In the genomic region with DNA sequence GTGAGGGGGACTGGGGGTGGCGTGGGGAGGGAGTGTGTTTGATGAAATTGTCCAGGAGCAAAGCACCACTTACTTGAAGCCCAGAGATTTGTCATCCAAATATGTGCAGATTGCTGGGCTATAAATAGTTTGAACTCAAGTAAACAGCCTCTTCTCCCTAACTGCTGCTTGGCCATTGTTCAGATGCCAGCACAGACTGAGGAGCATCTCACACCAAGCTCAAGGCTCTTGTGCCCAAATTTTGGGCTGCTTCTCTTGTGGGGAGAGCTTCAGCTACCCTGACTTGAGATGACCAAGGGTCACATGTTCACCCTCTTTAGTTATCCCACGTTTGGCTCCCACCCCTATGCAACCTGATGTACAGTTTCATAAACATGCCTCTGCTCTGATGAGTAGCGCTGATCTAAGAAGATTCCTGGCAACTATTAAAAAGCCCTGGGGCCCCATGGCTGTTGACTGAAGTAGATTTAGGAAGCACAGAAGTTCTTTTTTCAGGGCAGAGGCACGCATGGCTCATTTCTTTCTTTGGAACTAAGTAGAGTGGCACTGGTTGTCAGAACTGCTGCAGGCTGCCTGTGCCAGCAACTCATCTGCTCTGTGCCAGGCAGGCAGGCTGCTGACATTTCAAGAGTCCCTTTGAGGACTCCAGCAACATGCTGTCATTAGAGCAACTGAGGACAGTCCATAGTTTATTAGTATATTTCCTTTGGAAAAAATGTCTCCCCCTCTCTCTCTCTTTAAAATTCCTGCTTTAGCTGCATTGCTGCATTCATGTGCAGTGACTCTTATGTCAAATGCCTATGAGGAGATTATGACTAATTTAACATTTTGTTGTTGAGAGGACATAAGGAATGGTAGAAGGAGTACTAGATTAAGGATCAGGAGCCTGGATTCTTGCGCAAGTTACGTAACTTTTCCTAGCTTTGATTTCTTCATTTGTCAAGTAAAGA, we compare ENCODE assay signal across 8 cellular contexts. TPM values are rescaled to one million over a fixed set of nuclear protein-coding genes. Genes with fewer than 3 reads are reported as not detected.
DNase-seq lines count a peak whose midpoint lies in the region; ATAC-seq, FAIRE-seq and TF ChIP-seq lines count a peak whose summit lies in the region.

No MANE protein-coding gene starts in this region.

- H3K4me1 ChIP-seq in RWPE2 (ENCODE audit: insufficient read depth, poor library complexity, severe bottlenecking): peaks cover 30% of the 10 kb centered on the region
- H3K4me1 ChIP-seq in pancreas: peaks cover 0 to 6% (median 0%) of the 10 kb centered on the region in 3 donors

- intact Hi-C loops in pancreas (cut with DNase I): no loop called here

- H3K36me3 ChIP-seq in RWPE2 (ENCODE audit: low read depth): no peaks in the 10 kb centered on the region
- no peaks in the 10 kb centered on the region for H3K36me3 ChIP-seq in pancreas

- H3K4me3 ChIP-seq in RWPE2 (ENCODE audit: severe bottlenecking) (no peak overlapping the region), fibroblast of villous mesenchyme (ENCODE audit: low read depth, low read length) (no peak overlapping the region), pancreas (no peak overlapping the region)

- no peaks in the 10 kb centered on the region for H3K9me3 ChIP-seq in RWPE2 (ENCODE audit: severe bottlenecking)
- no peaks in the 10 kb centered on the region for H3K9me3 ChIP-seq in pancreas

- no peak for FAIRE-seq in pancreas (lab: Jason Lieb, UNC)

- H3K27ac ChIP-seq in RWPE2 (ENCODE audit: poor library complexity, severe bottlenecking) (peak overlapping the region; percentile 85), pancreas (peak overlapping the region in 2 of 4 donors; percentile 31 to 39)

- ATAC-seq in RWPE2 (ENCODE audit: low read depth): peak; percentile 88
- ATAC-seq in pancreas: peak in 3 of 4 donors; percentile 24 to 45 (median 26)
- ATAC-seq in HG03457 (IDR thresholded peaks at IDR 0.05; ENCODE audit: unreplicated experiment): no peak
- no peak for ATAC-seq in GM18909 (IDR thresholded peaks at IDR 0.05; ENCODE audit: poor library complexity, unreplicated experiment)

- WGBS in pancreas, 2 donors: 63 to 65% methylated on average over 6 of the region's 6 CpGs

- no peaks in the 10 kb centered on the region for H3K27me3 ChIP-seq in RWPE2 (ENCODE audit: insufficient read depth, poor library complexity, severe bottlenecking)
- no peaks in the 10 kb centered on the region for H3K27me3 ChIP-seq in pancreas

- TF ChIP-seq CTCF in RWPE2 (IDR thresholded peaks at IDR 0.05; ENCODE audit: poor library complexity, severe bottlenecking) (peak; percentile 14), fibroblast of villous mesenchyme (IDR thresholded peaks at IDR 0.05; ENCODE audit: insufficient read depth, low read depth, low read length) (no peak), pancreas (IDR thresholded peaks at IDR 0.05) (no peak)

- peak in 11 of 14 donors; percentile 38 to 91 (median 59) for DNase-seq in C1 segment of cervical spinal cord (lab: John Stamatoyannopoulos, UW)
- DNase-seq in RWPE2 (ENCODE audit: low spot score): peak; percentile 89
- DNase-seq in fibroblast of villous mesenchyme (ENCODE audit: low read depth): peak; percentile 90
- DNase-seq in pancreas: no peak
- DNase-seq in NCI-H2107 (lab: John Stamatoyannopoulos, UW): no peak
- no peak for DNase-seq in NCI-H510A (lab: John Stamatoyannopoulos, UW)

RNA-seq across cellular contexts. Expression of a gene that starts 9.6 kb away (rescaled TPM):
- total RNA-seq in fibroblast of villous mesenchyme (160 and 220 TPM in 2 replicates), pancreas (10 to 100 TPM; 10.6 to 15.8 (median 12.6) TPM)
- polyA plus RNA-seq in pancreas: 10 to 100 TPM; 20.3 to 40.2 TPM

RNA-seq across cellular contexts. Expression of a gene that starts 51.0 kb away (rescaled TPM):
- total RNA-seq in fibroblast of villous mesenchyme (90.5 and 136 TPM in 2 replicates), pancreas (10 to 100 TPM; 29.4 to 52.1 (median 39.1) TPM)
- polyA plus RNA-seq in pancreas: 10 to 100 TPM; 14.5 to 26.5 TPM

Comparison
In these comparisons a context has a peak if more than half of its experiments do, and no peak if none do; other contexts are left out.
1. DNase-seq: peak in C1 segment of cervical spinal cord (11 of 14), RWPE2 (single experiment) and fibroblast of villous mesenchyme (single experiment); none in pancreas (0 of 6), NCI-H2107 (single experiment) and NCI-H510A (single experiment).
2. ATAC-seq: peak in RWPE2 (single experiment) and pancreas (3 of 4); none in HG03457 (single experiment) and GM18909 (single experiment).